ENCODE assay signal across 15 cellular contexts in genomic region chrX:129000018-129000417, GRCh38.
DNase-seq lines count a peak whose midpoint lies in the region; FAIRE-seq and TF ChIP-seq lines count a peak whose summit lies in the region.
"Had no signal": no experiment of that assay in that cellular context is flagged by ENCODE, and none has a peak within 500 bp of the region (broad histone marks: within the 10 kb centered on the region; RNA-seq: fewer than 3 reads in every experiment).

No MANE protein-coding gene starts in this region.

- H3K4me3 ChIP-seq in osteoblast (ENCODE audit: insufficient read depth, low read length), result no peak overlapping the region

- no peak overlapping the region for H2AFZ ChIP-seq in osteoblast (ENCODE audit: low read length)

- no peaks in the 10 kb centered on the region for H3K9me3 ChIP-seq in osteoblast (ENCODE audit: low read depth, low read length)

- H4K20me1 ChIP-seq in osteoblast (ENCODE audit: insufficient read depth, low read length), result no peaks in the 10 kb centered on the region

- FAIRE-seq in islet of Langerhans (lab: Jason Lieb, UNC), result peak; percentile 65
- FAIRE-seq: H54 had no signal

- no peak overlapping the region for H3K27ac ChIP-seq in osteoblast (ENCODE audit: low read depth, low read length)
- H3K27ac ChIP-seq: RWPE1 had no signal

- H3K4me1 ChIP-seq in osteoblast (ENCODE audit: insufficient read depth, low read length), result no peaks in the 10 kb centered on the region

- DNase-seq in NCI-H1092 (lab: John Stamatoyannopoulos, UW) (peak; percentile 11), NCI-H146 treated with DMSO at 0.1 percent for 48 hours (lab: John Stamatoyannopoulos, UW; ENCODE audit: unreplicated experiment) (peak; percentile 92), NCI-H510A treated with DMSO at 0.1 percent for 48 hours (lab: John Stamatoyannopoulos, UW) (peak; percentile 81), osteoblast (ENCODE audit: insufficient read length, low spot score, missing footprints) (no peak), NCI-H2171 (lab: John Stamatoyannopoulos, UW) (no peak)
- DNase-seq in NK-92 treated with Interleukin-12 subunit alpha and Interleukin-12 subunit beta, amount 100 ng/mL, for 24 hours (lab: John Stamatoyannopoulos, UW), result no peak
- DNase-seq: CD4-positive, alpha-beta T cell; DMS 273 treated with DMSO at 0.1 percent for 48 hours; MM.1S; NCI-H187; OCI-M1; T-helper 9 cell had no signal

- H3K79me2 ChIP-seq in osteoblast (ENCODE audit: insufficient read depth, low read length), result no peaks in the 10 kb centered on the region

- no peak overlapping the region for H3K4me2 ChIP-seq in osteoblast (ENCODE audit: insufficient read depth, low read length)

- H3K27me3 ChIP-seq in osteoblast (ENCODE audit: insufficient read depth, low read length), result no peaks in the 10 kb centered on the region

- H3K36me3 ChIP-seq in osteoblast (ENCODE audit: insufficient read depth, low read length), result no peaks in the 10 kb centered on the region

- TF ChIP-seq CTCF in osteoblast (IDR thresholded peaks at IDR 0.05; ENCODE audit: extremely low read depth, low read depth, low read length), result no peak

Comparison
In these comparisons a context has a peak if more than half of its experiments do, and no peak if none do; other contexts are left out.
1. DNase-seq: peak in NCI-H1092 (single experiment), NCI-H146 treated with DMSO at 0.1 percent for 48 hours (single experiment) and NCI-H510A treated with DMSO at 0.1 percent for 48 hours (single experiment); none in osteoblast (single experiment), NK-92 treated with Interleukin-12 subunit alpha and Interleukin-12 subunit beta, amount 100 ng/mL, for 24 hours (single experiment) and NCI-H2171 (single experiment).